In the genomic region with DNA sequence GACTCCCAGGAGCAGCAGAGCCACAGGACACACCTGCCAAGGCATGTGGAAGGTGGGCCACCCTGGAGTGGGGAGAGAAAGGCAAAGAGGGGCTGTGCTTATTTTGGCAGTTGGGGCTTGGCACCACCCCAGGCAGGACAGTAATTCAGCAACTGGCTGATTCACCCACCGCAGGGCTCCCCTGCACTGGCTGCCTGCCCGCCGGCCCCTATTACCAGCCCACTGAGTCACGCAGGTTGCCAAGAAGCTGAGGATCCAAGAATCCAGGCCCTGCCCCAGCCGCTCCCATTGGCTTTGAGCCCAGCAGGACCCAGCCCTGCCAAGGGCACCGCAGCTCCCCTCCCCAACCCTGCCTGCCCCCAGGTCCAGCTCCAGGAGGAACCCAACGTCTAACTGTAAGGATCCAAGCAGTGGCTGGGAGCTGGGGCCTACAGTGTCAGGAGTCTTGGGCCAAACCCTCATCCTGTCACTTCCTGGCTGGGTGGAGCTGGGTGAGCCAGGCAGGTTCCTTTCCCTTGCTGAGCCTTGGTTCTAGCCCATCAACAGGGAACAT, we compare ENCODE assay signal across 8 cellular contexts. TPM values are rescaled to one million over a fixed set of nuclear protein-coding genes. Genes with fewer than 3 reads are reported as not detected.
A peak's percentile ranks its signal among the peaks of the same experiment; 100 is the strongest.
DNase-seq lines count a peak whose midpoint lies in the region; ATAC-seq lines count a peak whose summit lies in the region.

No MANE protein-coding gene starts in this region.

- H3K27ac ChIP-seq in rectal smooth muscle tissue (ENCODE audit: low read depth, low read length) = peak overlapping the region; percentile 95

- no peak overlapping the region for H3K4me3 ChIP-seq in rectal smooth muscle tissue (ENCODE audit: low read length)

- CTCF ChIA-PET in activated naive CD4-positive, alpha-beta T cell treated with anti-CD3 and anti-CD28 coated beads for 36 hours (lab: Charles Lee) = interaction anchor here (0.9 to 3.9 kb wide), 3 partner anchors 8 to 130 kb away, joined by 3 to 31 read pairs (median 25); no protein-coding TSS in a partner anchor

- H3K27ac Mint-ChIP-seq in activated naive CD4-positive, alpha-beta T cell treated with anti-CD3 and anti-CD28 coated beads for 36 hours = peak overlapping the region; percentile 96

- peaks cover 34% of the 10 kb centered on the region for H3K4me1 ChIP-seq in rectal smooth muscle tissue (ENCODE audit: control insufficient read depth, insufficient read depth, low read length)

- peaks cover 69% of the 10 kb centered on the region for H3K4me1 Mint-ChIP-seq in activated naive CD4-positive, alpha-beta T cell treated with anti-CD3 and anti-CD28 coated beads for 36 hours (ENCODE audit: low read depth)

- no peak for ATAC-seq in GM21529 (IDR thresholded peaks at IDR 0.05; ENCODE audit: unreplicated experiment)
- ATAC-seq in HG03196 (IDR thresholded peaks at IDR 0.05; ENCODE audit: unreplicated experiment) = no peak

- H3K9ac ChIP-seq in rectal smooth muscle tissue (ENCODE audit: low read length) = no peak overlapping the region

- no peaks in the 10 kb centered on the region for H3K9me3 Mint-ChIP-seq in activated naive CD4-positive, alpha-beta T cell treated with anti-CD3 and anti-CD28 coated beads for 36 hours

- H3K4me3 Mint-ChIP-seq in activated naive CD4-positive, alpha-beta T cell treated with anti-CD3 and anti-CD28 coated beads for 36 hours = no peak overlapping the region

- peaks cover 3% of the 10 kb centered on the region for H3K36me3 Mint-ChIP-seq in activated naive CD4-positive, alpha-beta T cell treated with anti-CD3 and anti-CD28 coated beads for 36 hours (ENCODE audit: low read depth)

- H3K27me3 ChIP-seq in rectal smooth muscle tissue (ENCODE audit: control insufficient read depth, insufficient read depth, low read length) = no peaks in the 10 kb centered on the region

- H3K36me3 ChIP-seq in rectal smooth muscle tissue (ENCODE audit: control insufficient read depth, insufficient read depth, low read length) = peaks cover 2% of the 10 kb centered on the region

- no peaks in the 10 kb centered on the region for H3K27me3 Mint-ChIP-seq in activated naive CD4-positive, alpha-beta T cell treated with anti-CD3 and anti-CD28 coated beads for 36 hours (ENCODE audit: low read depth)

- DNase-seq in CD1c-positive myeloid dendritic cell (ENCODE audit: extremely low spot score) = peak; percentile 53
- DNase-seq in NCI-H226 = peak; percentile 98
- DNase-seq in activated naive CD4-positive, alpha-beta T cell treated with anti-CD3 and anti-CD28 coated beads for 36 hours = peak; percentile 79
- DNase-seq in globus pallidus (ENCODE audit: low spot score) = peak; percentile 40
- DNase-seq in NCI-H2227 (lab: John Stamatoyannopoulos, UW; ENCODE audit: unreplicated experiment) = no peak

- intact Hi-C loops in activated naive CD4-positive, alpha-beta T cell treated with anti-CD3 and anti-CD28 coated beads for 36 hours (cut with micrococcal nuclease) = no loop called here

RNA-seq across cellular contexts. Expression of a gene that starts 14.2 kb away (rescaled TPM):
- total RNA-seq in activated naive CD4-positive, alpha-beta T cell treated with anti-CD3 and anti-CD28 coated beads for 36 hours = 10 to 100 TPM; 29.5 to 32.5 TPM

RNA-seq across cellular contexts. Expression of a gene that starts 28.4 kb away (rescaled TPM):
- total RNA-seq in activated naive CD4-positive, alpha-beta T cell treated with anti-CD3 and anti-CD28 coated beads for 36 hours = 1 to 10 TPM; 3.9 to 4.7 TPM
